7 cellular contexts compared by ENCODE assay signal in the genomic region with DNA sequence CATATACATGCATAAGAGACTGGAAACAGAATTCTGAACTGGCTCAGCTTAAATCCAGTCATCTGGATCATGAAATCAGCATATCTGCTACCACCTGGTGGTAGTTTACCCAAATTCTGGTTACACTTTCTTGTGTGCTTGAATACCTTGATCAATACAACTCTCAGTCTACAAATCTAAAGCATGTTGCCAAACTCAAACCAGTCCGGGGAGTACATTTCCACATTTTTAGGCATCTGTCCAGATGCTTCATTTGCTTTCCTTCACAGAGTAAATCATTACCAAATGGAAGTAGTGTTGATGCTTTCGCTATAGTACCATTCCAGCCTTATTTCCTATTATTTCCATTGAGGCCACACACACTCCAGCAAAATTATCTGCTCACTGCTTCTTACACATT.
A peak's percentile ranks its signal among the peaks of the same experiment; 100 is the strongest.
DNase-seq lines count a peak whose midpoint lies in the region; ATAC-seq and TF ChIP-seq lines count a peak whose summit lies in the region.

No MANE protein-coding gene starts in this region.

- no peak overlapping the region for H3K23ac ChIP-seq in IMR-90 (ENCODE audit: low read depth, low read length)

- dilution Hi-C loops in IMR-90 (cut with HindIII; ENCODE audit: low sequenced_read_pairs, unreplicated experiment) = no loop called here

- no peak overlapping the region for H3K56ac ChIP-seq in IMR-90 (ENCODE audit: extremely low read depth, insufficient read depth, low read length)

- DNase-seq in IMR-90 = peak; percentile 0
- DNase-seq in cerebellar cortex (ENCODE audit: low spot score) = peak; percentile 6
- DNase-seq in osteoblast (ENCODE audit: insufficient read length, low spot score, missing footprints) = peak; percentile 4
- no peak for DNase-seq in activated CD8-positive, alpha-beta memory T cell treated with anti-CD3 and anti-CD28 coated beads, Interleukin-2, amount 10 ng/mL, durations not matched to agents 7 days and 5 days
- no peak for DNase-seq in activated T-helper 2 cell treated with anti-CD3 and anti-CD28 coated beads, Interferon-gamma antibody, Interleukin-2, Interleukin-4, amounts not matched to agents 10 μg/mL and 5 μg/mL and 100 μg/mL, durations not matched to agents 14 hours and 24 hours and 36 hours (ENCODE audit: low spot score)

- no peak overlapping the region for H2BK20ac ChIP-seq in IMR-90 (ENCODE audit: low read depth, low read length)

- no peak overlapping the region for H3K4me3 Mint-ChIP-seq in activated CD8-positive, alpha-beta memory T cell treated with anti-CD3 and anti-CD28 coated beads, Interleukin-2, amount 10 ng/mL, durations not matched to agents 7 days and 5 days
- H3K4me3 Mint-ChIP-seq in activated T-helper 2 cell treated with anti-CD3 and anti-CD28 coated beads, Interferon-gamma antibody, Interleukin-2, Interleukin-4, amounts not matched to agents 10 μg/mL and 5 μg/mL and 100 μg/mL, durations not matched to agents 14 hours and 24 hours and 36 hours (ENCODE audit: low read depth) = no peak overlapping the region

- no peak overlapping the region for H4K8ac ChIP-seq in IMR-90 (ENCODE audit: low read depth in 2 of 2, low read length in 2 of 2)

- H3K79me1 ChIP-seq in IMR-90 (ENCODE audit: low read depth in 1 of 2, low read length in 2 of 2) = no peaks in the 10 kb centered on the region

- no peak overlapping the region for H2BK15ac ChIP-seq in IMR-90 (ENCODE audit: low read depth, low read length)

- no peaks in the 10 kb centered on the region for H3K4me1 Mint-ChIP-seq in activated CD8-positive, alpha-beta memory T cell treated with anti-CD3 and anti-CD28 coated beads, Interleukin-2, amount 10 ng/mL, durations not matched to agents 7 days and 5 days
- H3K4me1 Mint-ChIP-seq in activated T-helper 2 cell treated with anti-CD3 and anti-CD28 coated beads, Interferon-gamma antibody, Interleukin-2, Interleukin-4, amounts not matched to agents 10 μg/mL and 5 μg/mL and 100 μg/mL, durations not matched to agents 14 hours and 24 hours and 36 hours (ENCODE audit: low read depth) = no peaks in the 10 kb centered on the region

- H3K27ac ChIP-seq in IMR-90 (ENCODE audit: insufficient read depth, low read length) = no peak overlapping the region
- no peak overlapping the region for H3K27ac ChIP-seq in osteoblast (ENCODE audit: low read depth, low read length)

- no peaks in the 10 kb centered on the region for H3K27me3 Mint-ChIP-seq in activated CD8-positive, alpha-beta memory T cell treated with anti-CD3 and anti-CD28 coated beads, Interleukin-2, amount 10 ng/mL, durations not matched to agents 7 days and 5 days
- no peaks in the 10 kb centered on the region for H3K27me3 Mint-ChIP-seq in activated T-helper 2 cell treated with anti-CD3 and anti-CD28 coated beads, Interferon-gamma antibody, Interleukin-2, Interleukin-4, amounts not matched to agents 10 μg/mL and 5 μg/mL and 100 μg/mL, durations not matched to agents 14 hours and 24 hours and 36 hours (ENCODE audit: low read depth)

- TF ChIP-seq RAD21 in IMR-90 (IDR thresholded peaks at IDR 0.05; ENCODE audit: low read length) = no peak

- H3K18ac ChIP-seq in IMR-90 (ENCODE audit: low read depth, low read length) = no peak overlapping the region

- intact Hi-C loops in IMR-90 (cut with micrococcal nuclease) = loop anchor here (10.0 kb wide), 1 partner anchor 487 kb away; no protein-coding TSS in a partner anchor
- intact Hi-C loops in activated T-helper 2 cell treated with anti-CD3 and anti-CD28 coated beads, Interferon-gamma antibody, Interleukin-2, Interleukin-4, amounts not matched to agents 10 μg/mL and 5 μg/mL and 100 μg/mL, durations not matched to agents 14 hours and 24 hours and 36 hours (cut with micrococcal nuclease) = no loop called here

- H2AK5ac ChIP-seq in IMR-90 (ENCODE audit: low read depth, low read length) = no peak overlapping the region

- ATAC-seq in GM18502 (IDR thresholded peaks at IDR 0.05; ENCODE audit: poor library complexity, unreplicated experiment) (peak; percentile 79), IMR-90 (ENCODE audit: low read depth) (no peak)
- no peak for ATAC-seq in activated CD8-positive, alpha-beta memory T cell treated with anti-CD3 and anti-CD28 coated beads, Interleukin-2, amount 10 ng/mL, durations not matched to agents 7 days and 5 days
- no peak for ATAC-seq in activated CD4-positive, CD25-positive, alpha-beta regulatory T cell treated with anti-CD3 and anti-CD28 coated beads, Interleukin-2, amount 50 U/mL, for 24 hours

- H3K4me2 ChIP-seq in IMR-90 (ENCODE audit: low read depth, low read length) = no peak overlapping the region
- no peak overlapping the region for H3K4me2 ChIP-seq in osteoblast (ENCODE audit: insufficient read depth, low read length)

- H3K27me3 ChIP-seq in IMR-90 (ENCODE audit: control insufficient read depth, insufficient read depth, low read length) (no peaks in the 10 kb centered on the region), osteoblast (ENCODE audit: insufficient read depth, low read length) (no peaks in the 10 kb centered on the region)

- no TSS peak for BruUV-seq in IMR-90 (replicated peaks; lab: Mats Ljungman, UMichigan)

- TF ChIP-seq CTCF in IMR-90 (conservative IDR thresholded peaks at IDR 0.05; ENCODE audit: low read depth, low read length) (no peak), osteoblast (IDR thresholded peaks at IDR 0.05; ENCODE audit: extremely low read depth, low read depth, low read length) (peak; percentile 24)

- CTCF ChIA-PET in IMR-90 (lab: Yijun Ruan, JAX) = no interaction called here
- CTCF ChIA-PET in activated CD8-positive, alpha-beta memory T cell treated with anti-CD3 and anti-CD28 coated beads, Interleukin-2, amount 10 ng/mL, durations not matched to agents 7 days and 5 days (lab: Charles Lee) = no interaction called here

- H3K36me3 Mint-ChIP-seq in activated CD8-positive, alpha-beta memory T cell treated with anti-CD3 and anti-CD28 coated beads, Interleukin-2, amount 10 ng/mL, durations not matched to agents 7 days and 5 days = no peaks in the 10 kb centered on the region
- no peaks in the 10 kb centered on the region for H3K36me3 Mint-ChIP-seq in activated T-helper 2 cell treated with anti-CD3 and anti-CD28 coated beads, Interferon-gamma antibody, Interleukin-2, Interleukin-4, amounts not matched to agents 10 μg/mL and 5 μg/mL and 100 μg/mL, durations not matched to agents 14 hours and 24 hours and 36 hours (ENCODE audit: low read depth)

- no peak overlapping the region for H2AFZ ChIP-seq in IMR-90 (replicated peaks; ENCODE audit: low read length, poor library complexity)
- H2AFZ ChIP-seq in osteoblast (ENCODE audit: low read length) = no peak overlapping the region

- H3K4ac ChIP-seq in IMR-90 (ENCODE audit: low read depth, low read length) = no peak overlapping the region

- H3K14ac ChIP-seq in IMR-90 (replicated peaks; ENCODE audit: low read depth, low read length) = no peak overlapping the region

- H3K36me3 ChIP-seq in IMR-90 (ENCODE audit: control insufficient read depth, insufficient read depth, low read length) = no peaks in the 10 kb centered on the region
- no peaks in the 10 kb centered on the region for H3K36me3 ChIP-seq in osteoblast (ENCODE audit: insufficient read depth, low read length)

- H2BK5ac ChIP-seq in IMR-90 (ENCODE audit: low read depth, low read length, poor library complexity, severe bottlenecking) = no peak overlapping the region

- no peaks in the 10 kb centered on the region for H3K4me1 ChIP-seq in IMR-90 (ENCODE audit: control insufficient read depth, insufficient read depth, low read length)
- H3K4me1 ChIP-seq in osteoblast (ENCODE audit: insufficient read depth, low read length) = no peaks in the 10 kb centered on the region

- no peak overlapping the region for H3K4me3 ChIP-seq in IMR-90 (ENCODE audit: insufficient read depth, low read depth, low read length)
- H3K4me3 ChIP-seq in osteoblast (ENCODE audit: insufficient read depth, low read length) = no peak overlapping the region

- no CpG with 5 or more reads among the region's 2 CpGs for WGBS in IMR-90 (ENCODE audit: extremely low coverage in 2 of 2, insufficient read length in 1 of 2), 2 experiments

- no peak overlapping the region for H4K91ac ChIP-seq in IMR-90 (ENCODE audit: insufficient read depth, low read depth, low read length)

- TF ChIP-seq POLR2A in IMR-90 (IDR thresholded peaks at IDR 0.05; ENCODE audit: low read depth, low read length) = no peak

- H4K5ac ChIP-seq in IMR-90 (ENCODE audit: low read depth, low read length) = no peak overlapping the region

- no peak overlapping the region for H3K27ac Mint-ChIP-seq in activated CD8-positive, alpha-beta memory T cell treated with anti-CD3 and anti-CD28 coated beads, Interleukin-2, amount 10 ng/mL, durations not matched to agents 7 days and 5 days
- H3K27ac Mint-ChIP-seq in activated T-helper 2 cell treated with anti-CD3 and anti-CD28 coated beads, Interferon-gamma antibody, Interleukin-2, Interleukin-4, amounts not matched to agents 10 μg/mL and 5 μg/mL and 100 μg/mL, durations not matched to agents 14 hours and 24 hours and 36 hours = no peak overlapping the region

- H2BK120ac ChIP-seq in IMR-90 (ENCODE audit: low read depth, low read length) = no peak overlapping the region

- H4K20me1 ChIP-seq in IMR-90 (ENCODE audit: insufficient read depth, low read length) (no peaks in the 10 kb centered on the region), osteoblast (ENCODE audit: insufficient read depth, low read length) (no peaks in the 10 kb centered on the region)

- no peaks in the 10 kb centered on the region for H3K9me3 Mint-ChIP-seq in activated CD8-positive, alpha-beta memory T cell treated with anti-CD3 and anti-CD28 coated beads, Interleukin-2, amount 10 ng/mL, durations not matched to agents 7 days and 5 days (ENCODE audit: low read depth)
- H3K9me3 Mint-ChIP-seq in activated T-helper 2 cell treated with anti-CD3 and anti-CD28 coated beads, Interferon-gamma antibody, Interleukin-2, Interleukin-4, amounts not matched to agents 10 μg/mL and 5 μg/mL and 100 μg/mL, durations not matched to agents 14 hours and 24 hours and 36 hours = no peaks in the 10 kb centered on the region

- in situ Hi-C loops in IMR-90 (cut with MboI; ENCODE audit: low sequenced_read_pairs) = no loop called here

- no peaks in the 10 kb centered on the region for H3K9me1 ChIP-seq in IMR-90 (ENCODE audit: insufficient read depth, low read length)

- H3K9me3 ChIP-seq in IMR-90 (ENCODE audit: control insufficient read depth, insufficient read depth, low read length) (no peaks in the 10 kb centered on the region), osteoblast (ENCODE audit: low read depth, low read length) (no peaks in the 10 kb centered on the region)

- H3K79me2 ChIP-seq in osteoblast (ENCODE audit: insufficient read depth, low read length) = no peaks in the 10 kb centered on the region

- POLR2A ChIA-PET in IMR-90 (lab: Charles Lee; ENCODE audit: unreplicated experiment) = no interaction called here

- H2AK9ac ChIP-seq in IMR-90 (replicated peaks; ENCODE audit: low read depth, low read length, poor library complexity) = no peak overlapping the region

- no peak overlapping the region for H3K9ac ChIP-seq in IMR-90 (ENCODE audit: low read depth, low read length)

TF ChIP-seq in IMR-90, 13 proteins besides CTCF, POLR2A, EP300 and RAD21:
- TF ChIP-seq NFE2L2 (IDR thresholded peaks at IDR 0.05; ENCODE audit: low read depth, low read length) = no peak
- TF ChIP-seq CHD1 (IDR thresholded peaks at IDR 0.05; ENCODE audit: low read depth, low read length) = no peak
- TF ChIP-seq CEBPB (IDR thresholded peaks at IDR 0.05; ENCODE audit: low read depth, low read length) = no peak

Comparison
In these comparisons a context has a peak if more than half of its experiments do, and no peak if none do; other contexts are left out.
1. DNase-seq: peak in IMR-90 (single experiment), cerebellar cortex (single experiment) and osteoblast (single experiment); none in activated CD8-positive, alpha-beta memory T cell treated with anti-CD3 and anti-CD28 coated beads, Interleukin-2, amount 10 ng/mL, durations not matched to agents 7 days and 5 days (single experiment) and activated T-helper 2 cell treated with anti-CD3 and anti-CD28 coated beads, Interferon-gamma antibody, Interleukin-2, Interleukin-4, amounts not matched to agents 10 μg/mL and 5 μg/mL and 100 μg/mL, durations not matched to agents 14 hours and 24 hours and 36 hours (single experiment).